In the genomic region with DNA sequence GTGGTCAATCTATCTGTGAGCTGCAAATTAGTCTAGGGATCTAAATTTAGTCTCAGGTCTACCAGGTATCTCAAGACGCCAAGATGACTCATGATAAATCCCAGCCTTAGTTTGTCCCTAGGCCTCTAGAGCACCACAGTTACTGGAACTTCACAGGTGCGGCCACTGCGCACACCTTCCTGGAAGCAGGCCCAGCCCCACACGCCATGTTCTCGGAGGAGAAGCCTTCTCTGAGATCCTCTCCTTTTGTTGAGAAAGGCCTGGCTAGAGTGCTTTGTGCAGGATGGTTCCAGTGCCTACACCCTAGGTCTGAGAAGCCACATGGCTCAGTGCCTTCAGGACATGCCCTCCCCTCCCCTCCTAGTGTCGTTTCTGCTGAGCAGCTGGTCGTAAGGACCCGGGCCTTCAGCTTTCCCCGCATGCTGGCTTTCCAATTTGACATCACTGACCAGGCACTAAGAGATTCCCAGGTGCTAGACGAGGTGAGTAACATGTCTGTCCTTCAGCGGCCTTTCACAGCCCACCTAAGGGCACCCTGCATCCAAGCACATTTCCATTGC, we compare ENCODE assay signal across 2 cellular contexts.
TF ChIP-seq lines count a peak whose summit lies in the region.

No MANE protein-coding gene starts in this region.

TF ChIP-seq in HepG2, 621 proteins besides CTCF, POLR2A, EP300 and RAD21:
- TF ChIP-seq RFX1 (IDR thresholded peaks at IDR 0.05), result no peak
- TF ChIP-seq HOXA3 (CRISPR knock-in tag; IDR thresholded peaks at IDR 0.05), result 0 out of 2 replicates have a peak, but pooled peaks have one; percentile 4
- TF ChIP-seq ATF7-NPFF (CRISPR knock-in tag; IDR thresholded peaks at IDR 0.05; ENCODE audit: low read depth), result no peak
- TF ChIP-seq NAIF1 (CRISPR knock-in tag; IDR thresholded peaks at IDR 0.05; ENCODE audit: borderline replicate concordance), result no peak
- no peak for TF ChIP-seq SMAD3 (CRISPR knock-in tag; IDR thresholded peaks at IDR 0.05)
- TF ChIP-seq ZNF224 (CRISPR knock-in tag; IDR thresholded peaks at IDR 0.05), result peak; percentile 59; the same call in 1 of the 2 replicates
- no peak for TF ChIP-seq CEBPB (IDR thresholded peaks at IDR 0.05; ENCODE audit: borderline replicate concordance, low read depth, low read length)
- no peak for TF ChIP-seq NCOA2 (CRISPR knock-in tag; IDR thresholded peaks at IDR 0.05)
- no peak for TF ChIP-seq SNAI1 (CRISPR knock-in tag; IDR thresholded peaks at IDR 0.05; ENCODE audit: borderline replicate concordance)
- no peak for TF ChIP-seq BRCA1 (CRISPR knock-in tag; IDR thresholded peaks at IDR 0.05)
- TF ChIP-seq ZNF687 (CRISPR knock-in tag; IDR thresholded peaks at IDR 0.05), result 0 out of 2 replicates have a peak, but pooled peaks have one; percentile 20
- TF ChIP-seq ZNF431 (CRISPR knock-in tag; IDR thresholded peaks at IDR 0.05; ENCODE audit: borderline replicate concordance, low read depth), result no peak
TF ChIP-seq in HepG2: peak in this region for 3.

TF ChIP-seq in SK-N-SH, 30 proteins besides CTCF, POLR2A, EP300 and RAD21:
- no peak for TF ChIP-seq ZBTB33 (IDR thresholded peaks at IDR 0.05; ENCODE audit: borderline replicate concordance, low read depth)
- no peak for TF ChIP-seq GABPA (IDR thresholded peaks at IDR 0.05; ENCODE audit: low read depth)
- TF ChIP-seq RCOR1 (IDR thresholded peaks at IDR 0.05; ENCODE audit: low read length), result no peak
- no peak for TF ChIP-seq YY1 (IDR thresholded peaks at IDR 0.05; ENCODE audit: low read depth)
- no peak for TF ChIP-seq ELF1 (IDR thresholded peaks at IDR 0.05)
- TF ChIP-seq MXI1 (IDR thresholded peaks at IDR 0.05; ENCODE audit: low read depth, low read length), result no peak
- TF ChIP-seq TEAD4 (IDR thresholded peaks at IDR 0.05; ENCODE audit: borderline replicate concordance, insufficient read depth), result no peak
- no peak for TF ChIP-seq MAX (IDR thresholded peaks at IDR 0.05; ENCODE audit: low read depth)
- TF ChIP-seq MEF2A (IDR thresholded peaks at IDR 0.05; ENCODE audit: borderline replicate concordance, low read depth), result no peak
- TF ChIP-seq, protein P1, sequence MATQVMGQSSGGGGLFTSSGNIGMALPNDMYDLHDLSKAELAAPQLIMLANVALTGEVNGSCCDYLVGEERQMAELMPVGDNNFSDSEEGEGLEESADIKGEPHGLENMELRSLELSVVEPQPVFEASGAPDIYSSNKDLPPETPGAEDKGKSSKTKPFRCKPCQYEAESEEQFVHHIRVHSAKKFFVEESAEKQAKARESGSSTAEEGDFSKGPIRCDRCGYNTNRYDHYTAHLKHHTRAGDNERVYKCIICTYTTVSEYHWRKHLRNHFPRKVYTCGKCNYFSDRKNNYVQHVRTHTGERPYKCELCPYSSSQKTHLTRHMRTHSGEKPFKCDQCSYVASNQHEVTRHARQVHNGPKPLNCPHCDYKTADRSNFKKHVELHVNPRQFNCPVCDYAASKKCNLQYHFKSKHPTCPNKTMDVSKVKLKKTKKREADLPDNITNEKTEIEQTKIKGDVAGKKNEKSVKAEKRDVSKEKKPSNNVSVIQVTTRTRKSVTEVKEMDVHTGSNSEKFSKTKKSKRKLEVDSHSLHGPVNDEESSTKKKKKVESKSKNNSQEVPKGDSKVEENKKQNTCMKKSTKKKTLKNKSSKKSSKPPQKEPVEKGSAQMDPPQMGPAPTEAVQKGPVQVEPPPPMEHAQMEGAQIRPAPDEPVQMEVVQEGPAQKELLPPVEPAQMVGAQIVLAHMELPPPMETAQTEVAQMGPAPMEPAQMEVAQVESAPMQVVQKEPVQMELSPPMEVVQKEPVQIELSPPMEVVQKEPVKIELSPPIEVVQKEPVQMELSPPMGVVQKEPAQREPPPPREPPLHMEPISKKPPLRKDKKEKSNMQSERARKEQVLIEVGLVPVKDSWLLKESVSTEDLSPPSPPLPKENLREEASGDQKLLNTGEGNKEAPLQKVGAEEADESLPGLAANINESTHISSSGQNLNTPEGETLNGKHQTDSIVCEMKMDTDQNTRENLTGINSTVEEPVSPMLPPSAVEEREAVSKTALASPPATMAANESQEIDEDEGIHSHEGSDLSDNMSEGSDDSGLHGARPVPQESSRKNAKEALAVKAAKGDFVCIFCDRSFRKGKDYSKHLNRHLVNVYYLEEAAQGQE (IDR thresholded peaks at IDR 0.05; ENCODE audit: low read depth, low read length), result no peak
- TF ChIP-seq NFIC (IDR thresholded peaks at IDR 0.05; ENCODE audit: borderline replicate concordance), result no peak
- TF ChIP-seq FOXJ3 (CRISPR knock-in tag; IDR thresholded peaks at IDR 0.05), result no peak
- no peak for TF ChIP-seq EZH2phosphoT487 (IDR thresholded peaks at IDR 0.05; ENCODE audit: borderline replicate concordance, low read depth)
- no peak for TF ChIP-seq SMC3 (IDR thresholded peaks at IDR 0.05; ENCODE audit: low read depth, low read length)
- no peak for TF ChIP-seq FOSL2 (IDR thresholded peaks at IDR 0.05; ENCODE audit: borderline replicate concordance, low read depth)
- TF ChIP-seq POLR2AphosphoS5 (IDR thresholded peaks at IDR 0.05; ENCODE audit: low read depth, low read length), result no peak
- no peak for TF ChIP-seq TCF12 (IDR thresholded peaks at IDR 0.05)
- no peak for TF ChIP-seq FOXM1 (IDR thresholded peaks at IDR 0.05; ENCODE audit: low read depth)
- TF ChIP-seq RFX5 (IDR thresholded peaks at IDR 0.05; ENCODE audit: low read length), result no peak
